ENCODE assay signal across 20 cellular contexts in genomic region chr18:8869696-8870095, GRCh38.
DNase-seq lines count a peak whose midpoint lies in the region; ATAC-seq and TF ChIP-seq lines count a peak whose summit lies in the region.
"Had no signal": no experiment of that assay in that cellular context is flagged by ENCODE, and none has a peak within 500 bp of the region (broad histone marks: within the 10 kb centered on the region; RNA-seq: fewer than 3 reads in every experiment).

No MANE protein-coding gene starts in this region.

- H3K9me3 ChIP-seq in upper lobe of right lung = no peaks in the 10 kb centered on the region

- H3K4me1 ChIP-seq in upper lobe of right lung = no peaks in the 10 kb centered on the region

- peak; percentile 20 for ATAC-seq in upper lobe of right lung
- ATAC-seq: CD8-positive, alpha-beta T cell; GM12878; GM23338; HCT116 had no signal

- no peak overlapping the region for H3K27ac ChIP-seq in upper lobe of right lung
- H3K27ac ChIP-seq: 22Rv1, BLaER1, C4-2B had no signal

- DNase-seq in DMS 273 (lab: John Stamatoyannopoulos, UW; ENCODE audit: unreplicated experiment) (peak; percentile 21), DMS 273 treated with DMSO at 0.1 percent for 48 hours (lab: John Stamatoyannopoulos, UW) (no peak), NCI-H69 (lab: John Stamatoyannopoulos, UW) (peak; percentile 56), cerebellum (ENCODE audit: low spot score) (peak; percentile 65), upper lobe of right lung (no peak), amniotic stem cell (lab: John Stamatoyannopoulos, UW) (no peak), COLO668 (lab: John Stamatoyannopoulos, UW; ENCODE audit: unreplicated experiment) (no peak)
- DNase-seq in activated CD4-positive, alpha-beta T cell treated with anti-CD3 and anti-CD28 coated beads, Interleukin-2, amount 50 U/mL, for 1 hour = no peak
- DNase-seq: CD4-positive, CD25-positive, alpha-beta regulatory T cell; CD8-positive, alpha-beta T cell; DMS153; DND-41; GDM1; H9 had no signal

- TF ChIP-seq CTCF in upper lobe of right lung (IDR thresholded peaks at IDR 0.05) = no peak

- H3K36me3 ChIP-seq in upper lobe of right lung = no peaks in the 10 kb centered on the region
- H3K36me3 ChIP-seq: BLaER1 had no signal

- intact Hi-C loops in upper lobe of right lung (cut with DNase I) = no loop called here

- no peak overlapping the region for H3K4me3 ChIP-seq in upper lobe of right lung
- H3K4me3 ChIP-seq: BLaER1, GM12878, GM23338 had no signal

- H3K27me3 ChIP-seq in upper lobe of right lung = no peaks in the 10 kb centered on the region
- H3K27me3 ChIP-seq: BLaER1 had no signal

Comparison
In these comparisons a context has a peak if more than half of its experiments do, and no peak if none do; other contexts are left out.
1. DNase-seq: peak in DMS 273 (single experiment), NCI-H69 (single experiment) and cerebellum (single experiment); none in DMS 273 treated with DMSO at 0.1 percent for 48 hours (single experiment), upper lobe of right lung (single experiment), amniotic stem cell (single experiment), COLO668 (single experiment) and activated CD4-positive, alpha-beta T cell treated with anti-CD3 and anti-CD28 coated beads, Interleukin-2, amount 50 U/mL, for 1 hour (single experiment).